Comparison of ENCODE assay signal across 8 cellular contexts in the genomic region with DNA sequence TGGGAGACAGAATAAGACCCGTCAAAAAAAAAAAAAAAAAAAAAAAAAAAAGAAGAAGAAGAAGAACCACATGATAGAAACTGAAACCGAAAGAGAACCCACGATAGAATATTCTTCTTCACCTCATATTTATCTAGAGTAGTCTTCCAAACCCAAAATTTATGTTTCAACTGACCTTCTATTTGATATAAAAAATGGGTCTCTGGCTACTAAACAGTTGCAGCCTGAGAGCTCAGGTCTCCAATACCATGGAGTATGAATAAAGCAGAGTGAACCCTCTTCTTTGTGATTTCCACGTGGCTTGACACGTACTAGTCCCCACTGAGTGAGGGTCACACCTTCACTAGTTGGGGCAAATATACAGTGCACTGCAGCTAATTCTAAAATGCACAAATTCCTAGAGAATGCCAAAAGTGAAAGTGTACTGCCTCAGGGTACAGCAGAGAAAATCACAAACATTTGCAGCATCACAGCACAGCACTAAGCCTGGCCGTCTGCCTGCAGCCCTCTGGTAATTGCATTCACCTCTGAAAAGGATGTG. TPM values are rescaled to one million over a fixed set of nuclear protein-coding genes. Genes with fewer than 3 reads are reported as not detected.
DNase-seq lines count a peak whose midpoint lies in the region; ATAC-seq and TF ChIP-seq lines count a peak whose summit lies in the region.

No MANE protein-coding gene starts in this region.

- DNase-seq in DND-41 (peak; percentile 55), Panc1 (ENCODE audit: low read depth, low spot score) (no peak), fibroblast of mammary gland (ENCODE audit: low read depth) (peak; percentile 7), upper lobe of right lung (no peak), NCI-H345 treated with DMSO at 0.1 percent for 48 hours (lab: John Stamatoyannopoulos, UW; ENCODE audit: unreplicated experiment) (no peak), GM19238 (ENCODE audit: insufficient read length, low spot score) (no peak), NCI-H2107 (lab: John Stamatoyannopoulos, UW) (no peak)

- no peaks in the 10 kb centered on the region for H4K20me1 ChIP-seq in DND-41 (ENCODE audit: insufficient read depth, low read length)

- ATAC-seq in DND-41 (ENCODE audit: insufficient read depth, low read depth) (peak; percentile 92), GM21723 (IDR thresholded peaks at IDR 0.05; ENCODE audit: unreplicated experiment) (peak; percentile 69), Panc1 (peak; percentile 69; the same call in 1 of the 2 replicates), upper lobe of right lung (peak; percentile 38)

- H3K9ac ChIP-seq in DND-41 (ENCODE audit: low read depth, low read length): peak overlapping the region; percentile 69

- no TSS peak for BruUV-seq in Panc1 (replicated peaks; lab: Mats Ljungman, UMichigan)

- peak overlapping the region; percentile 96 for H3K4me2 ChIP-seq in DND-41 (ENCODE audit: insufficient read depth, low read length)

- intact Hi-C loops in Panc1 (cut with micrococcal nuclease; ENCODE audit: unreplicated experiment) (no loop called here), upper lobe of right lung (cut with DNase I) (no loop called here)

- CTCF ChIA-PET in Panc1 (lab: Charles Lee): interaction anchor here (0.8 kb wide), 1 partner anchor 63 kb away, joined by 5 read pairs; no protein-coding TSS in a partner anchor

- in situ Hi-C loops in Panc1 (cut with HindIII; ENCODE audit: low pct_unique_long_range_greater_than_20kb, low sequenced_read_pairs): no loop called here

- peak overlapping the region; percentile 96 for H2AFZ ChIP-seq in DND-41 (ENCODE audit: low read depth, low read length)

- H3K79me2 ChIP-seq in DND-41 (ENCODE audit: insufficient read depth, low read length): no peaks in the 10 kb centered on the region

- H3K4me1 ChIP-seq in DND-41 (ENCODE audit: insufficient read depth, low read length): peaks cover 22% of the 10 kb centered on the region
- no peaks in the 10 kb centered on the region; the same call in 1 of the 2 replicates for H3K4me1 ChIP-seq in Panc1 (ENCODE audit: control insufficient read depth, insufficient read depth, low read length)
- H3K4me1 ChIP-seq in upper lobe of right lung: peaks cover 4% of the 10 kb centered on the region

- H3K9me3 ChIP-seq in DND-41 (ENCODE audit: insufficient read depth, low read length, severe bottlenecking): peaks cover 2% of the 10 kb centered on the region
- no peaks in the 10 kb centered on the region for H3K9me3 ChIP-seq in Panc1 (ENCODE audit: control insufficient read depth, insufficient read depth, low read depth, low read length)
- no peaks in the 10 kb centered on the region for H3K9me3 ChIP-seq in upper lobe of right lung

- TF ChIP-seq CTCF in DND-41 (IDR thresholded peaks at IDR 0.05; ENCODE audit: borderline replicate concordance, extremely low read depth, low read length, poor library complexity, severe bottlenecking) (no peak), Panc1 (IDR thresholded peaks at IDR 0.05) (no peak), fibroblast of mammary gland (conservative IDR thresholded peaks at IDR 0.05; ENCODE audit: control insufficient read depth, insufficient read depth, low read depth, low read length) (no peak), upper lobe of right lung (IDR thresholded peaks at IDR 0.05) (no peak)

- peak overlapping the region; percentile 29 to 69; a peak in 3 of 4 replicates for H3K4me3 ChIP-seq in DND-41 (ENCODE audit: low read depth in 1 of 2, low read length in 2 of 2)
- peak overlapping the region; percentile 51 to 69 for H3K4me3 ChIP-seq in Panc1 (ENCODE audit: low read depth in 2 of 2, low read length in 2 of 2)
- peak overlapping the region; percentile 48 for H3K4me3 ChIP-seq in fibroblast of mammary gland (ENCODE audit: control insufficient read depth, low read depth, low read length)
- H3K4me3 ChIP-seq in upper lobe of right lung: peak overlapping the region; percentile 45

- H3K36me3 ChIP-seq in DND-41 (ENCODE audit: insufficient read depth, low read length) (no peaks in the 10 kb centered on the region), Panc1 (ENCODE audit: control insufficient read depth, insufficient read depth, low read length) (no peaks in the 10 kb centered on the region), upper lobe of right lung (no peaks in the 10 kb centered on the region)

- POLR2A ChIA-PET in Panc1 (lab: Charles Lee): no interaction called here

- no peaks in the 10 kb centered on the region for H3K27me3 ChIP-seq in DND-41 (ENCODE audit: insufficient read depth, low read length, poor library complexity)
- H3K27me3 ChIP-seq in Panc1 (ENCODE audit: control insufficient read depth, insufficient read depth, low read length): no peaks in the 10 kb centered on the region
- H3K27me3 ChIP-seq in upper lobe of right lung: no peaks in the 10 kb centered on the region

- H3K27ac ChIP-seq in DND-41 (ENCODE audit: low read length): peak overlapping the region; percentile 93
- peak overlapping the region; percentile 54; the same call in 1 of the 2 replicates for H3K27ac ChIP-seq in Panc1 (ENCODE audit: low read length)
- H3K27ac ChIP-seq in upper lobe of right lung: no peak overlapping the region

RNA-seq across cellular contexts. Expression of gene RFC3, which starts 30.8 kb away (rescaled TPM):
- total RNA-seq in Panc1 (2021; ENCODE audit: unreplicated experiment) (19.0 TPM), upper lobe of right lung (7.4 TPM)
- 6.5 TPM for polyA plus RNA-seq in Panc1 (2012; ENCODE audit: insufficient read length)

Comparison
In these comparisons a context has a peak if more than half of its experiments do, and no peak if none do; other contexts are left out.
1. ATAC-seq: peak in every context shown above with its lines; median percentile 92 in DND-41; 69 in GM21723; 69 in Panc1; 38 in upper lobe of right lung.
2. DNase-seq: peak in DND-41 (single experiment) and fibroblast of mammary gland (single experiment); none in Panc1 (single experiment), upper lobe of right lung (single experiment), NCI-H345 treated with DMSO at 0.1 percent for 48 hours (single experiment), GM19238 (single experiment) and NCI-H2107 (single experiment).
3. Peak in every context shown above with its lines, with median percentiles within 50 percentile points of each other: H3K4me3 ChIP-seq.